Comparison of ENCODE assay signal across 9 cellular contexts in the genomic region with DNA sequence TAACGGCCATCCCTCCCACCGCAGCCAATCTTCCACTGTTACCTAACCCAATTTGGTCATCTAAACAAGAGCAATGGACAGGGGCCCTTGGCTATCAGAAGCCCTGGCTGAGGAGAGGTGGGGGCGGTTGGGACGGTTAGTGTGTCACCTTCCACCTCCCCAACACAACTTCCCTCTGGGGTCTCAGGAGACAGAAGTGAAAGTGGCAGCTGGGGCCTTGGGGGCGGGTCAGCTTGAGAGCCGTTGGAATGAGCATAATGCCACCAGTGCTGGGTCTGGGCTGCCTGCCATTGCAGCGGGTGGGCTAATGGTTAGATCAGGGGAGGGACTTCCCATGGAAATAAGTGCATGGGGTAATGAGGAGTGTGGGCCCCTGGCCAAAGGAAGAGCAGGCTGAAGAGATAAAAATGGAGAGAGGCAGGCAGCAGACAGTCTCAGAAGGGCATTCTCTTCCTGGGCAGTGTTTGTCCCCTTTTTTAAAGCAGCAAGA. TPM values are rescaled to one million over a fixed set of nuclear protein-coding genes. Genes with fewer than 3 reads are reported as not detected.
DNase-seq lines count a peak whose midpoint lies in the region; ATAC-seq, FAIRE-seq and TF ChIP-seq lines count a peak whose summit lies in the region.
"Had no signal": no experiment of that assay in that cellular context is flagged by ENCODE, and none has a peak within 500 bp of the region (broad histone marks: within the 10 kb centered on the region; RNA-seq: fewer than 3 reads in every experiment).

No MANE protein-coding gene starts in this region.

- CTCF ChIA-PET in CD8-positive, alpha-beta T cell (lab: Charles Lee), result interaction anchor here (2.1 to 4.9 kb wide), 3 partner anchors 8 to 107 kb away, joined by 13 to 42 read pairs (median 25); a partner anchor contains a TSS
- CTCF ChIA-PET in K562 (lab: Yijun Ruan, JAX; ENCODE audit: low intra/inter-chr PET ratio), result no interaction called here

- H3K79me2 ChIP-seq in K562 (ENCODE audit: control insufficient read depth, insufficient read depth, low read length), result peaks cover 98% of the 10 kb centered on the region

- H3K9me3 Mint-ChIP-seq in CD8-positive, alpha-beta T cell, result no peaks in the 10 kb centered on the region
- H3K9me3 Mint-ChIP-seq in natural killer cell, result no peaks in the 10 kb centered on the region

- FAIRE-seq in K562 (lab: Jason Lieb, UNC) (no peak), D721Med (lab: Jason Lieb, UNC) (no peak)

- H3K36me3 Mint-ChIP-seq in CD8-positive, alpha-beta T cell, result peaks cover 32% of the 10 kb centered on the region
- no peaks in the 10 kb centered on the region for H3K36me3 Mint-ChIP-seq in natural killer cell

- H3K27me3 ChIP-seq in CD8-positive, alpha-beta T cell (ENCODE audit: insufficient read depth, low read length), result no peaks in the 10 kb centered on the region
- no peaks in the 10 kb centered on the region for H3K27me3 ChIP-seq in K562 (ENCODE audit: control insufficient read depth in 2 of 2, insufficient read depth in 2 of 2, low read length in 2 of 2)

- peaks cover 100% of the 10 kb centered on the region for H3K4me1 ChIP-seq in CD8-positive, alpha-beta T cell (ENCODE audit: insufficient read depth, low read length)
- peaks cover 78 to 87% of the 10 kb centered on the region in 2 experiments for H3K4me1 ChIP-seq in K562 (replicated peaks in 1 of 2; ENCODE audit: control insufficient read depth in 2 of 2, insufficient read depth in 2 of 2, low read length in 2 of 2)

- TF ChIP-seq RAD21 in K562 (CRISPR knock-in tag; conservative IDR thresholded peaks at IDR 0.05 in 1 of 2, IDR thresholded peaks at IDR 0.05 in 1 of 2), result no peak

- no peak for ATAC-seq in CD8-positive, alpha-beta T cell
- peak; percentile 6 for ATAC-seq in K562
- ATAC-seq in natural killer cell, result no peak
- no peak for ATAC-seq in HG03196 (IDR thresholded peaks at IDR 0.05; ENCODE audit: unreplicated experiment)

- H3K4me1 Mint-ChIP-seq in CD8-positive, alpha-beta T cell (ENCODE audit: low read depth), result peaks cover 100% of the 10 kb centered on the region
- H3K4me1 Mint-ChIP-seq in natural killer cell, result peaks cover 90 to 98% of the 10 kb centered on the region in 2 donors

- peaks cover 27% of the 10 kb centered on the region for H3K9me1 ChIP-seq in K562 (ENCODE audit: control insufficient read depth, insufficient read depth, low read length)

- peak overlapping the region; percentile 27 to 72; a peak in 2 of 4 replicates for H3K9ac ChIP-seq in K562 (ENCODE audit: insufficient read depth in 1 of 2, low read depth in 2 of 2, low read length in 2 of 2)

- BruUV-seq in K562 (replicated peaks; lab: Mats Ljungman, UMichigan), result no TSS peak

- intact Hi-C loops in CD8-positive, alpha-beta T cell (cut with DNase I, micrococcal nuclease), result loop anchor here in 1 of 2 experiments (5.0 kb wide), 1 partner anchor 35 kb away; no protein-coding TSS in a partner anchor
- intact Hi-C loops in K562 (cut with micrococcal nuclease) (no loop called here), natural killer cell (cut with micrococcal nuclease) (no loop called here)

- no peaks in the 10 kb centered on the region for H3K9me3 ChIP-seq in CD8-positive, alpha-beta T cell (ENCODE audit: low read length)
- H3K9me3 ChIP-seq in KOPT-K1 (ENCODE audit: insufficient read depth, low read length, poor library complexity, severe bottlenecking) (no peaks in the 10 kb centered on the region), K562 (replicated peaks; ENCODE audit: control insufficient read depth, insufficient read depth, low read depth, low read length) (no peaks in the 10 kb centered on the region)

- TF ChIP-seq CTCF in CD8-positive, alpha-beta T cell (IDR thresholded peaks at IDR 0.05), result no peak
- TF ChIP-seq CTCF in K562 (IDR thresholded peaks at IDR 0.05 in 2 of 3, conservative IDR thresholded peaks at IDR 0.05 in 1 of 3; ENCODE audit: insufficient read depth in 2 of 3, low read depth in 1 of 3, low read length in 3 of 3) (no peak), natural killer cell (IDR thresholded peaks at IDR 0.05) (no peak), D721Med (IDR thresholded peaks at IDR 0.05; ENCODE audit: insufficient read depth, missing control alignments) (no peak)

- H3K4me3 ChIP-seq in CD8-positive, alpha-beta T cell (ENCODE audit: low read depth, low read length), result no peak overlapping the region
- no peak overlapping the region for H3K4me3 ChIP-seq in K562

- H3K27me3 Mint-ChIP-seq in CD8-positive, alpha-beta T cell (ENCODE audit: low read depth), result no peaks in the 10 kb centered on the region
- H3K27me3 Mint-ChIP-seq in natural killer cell (ENCODE audit: low read depth in 2 of 2), result no peaks in the 10 kb centered on the region

- peak overlapping the region; percentile 45 for H3K4me2 ChIP-seq in K562 (ENCODE audit: insufficient read depth, low read length)

- DNase-seq in CD8-positive, alpha-beta T cell, result no peak
- DNase-seq in K562 (ENCODE audit: extremely low read depth in 1 of 4, low spot score in 3 of 4) (peak in 2 of 4 experiments; percentile 48 to 64), natural killer cell (no peak), COR-L47 (lab: John Stamatoyannopoulos, UW) (no peak), COLO829 (ENCODE audit: low spot score) (no peak), D721Med (ENCODE audit: insufficient read length, low spot score) (no peak)
- DNase-seq: NCI-H345 had no signal

- no peak overlapping the region for H2AFZ ChIP-seq in K562 (ENCODE audit: low read depth, low read length)

- no peaks in the 10 kb centered on the region for H3K36me3 ChIP-seq in CD8-positive, alpha-beta T cell (ENCODE audit: insufficient read depth, low read length)
- peaks cover 11% of the 10 kb centered on the region; the same call in 1 of the 2 replicates for H3K36me3 ChIP-seq in KOPT-K1 (ENCODE audit: insufficient read depth, low read length)
- H3K36me3 ChIP-seq in K562 (ENCODE audit: control insufficient read depth, insufficient read depth, low read length), result peaks cover 10% of the 10 kb centered on the region; the same call in 2 of the 3 replicates

- no peak overlapping the region for H3K27ac ChIP-seq in CD8-positive, alpha-beta T cell (ENCODE audit: low read depth, low read length)
- peak overlapping the region; percentile 70 for H3K27ac ChIP-seq in KOPT-K1 (ENCODE audit: low read depth, low read length, poor library complexity, severe bottlenecking)
- peak overlapping the region; percentile 71 for H3K27ac ChIP-seq in K562 (ENCODE audit: extremely low read depth, low read depth, low read length)

- peak overlapping the region; percentile 63 for H3K4me3 Mint-ChIP-seq in CD8-positive, alpha-beta T cell
- H3K4me3 Mint-ChIP-seq in natural killer cell, result peak overlapping the region; percentile 73

- H4K20me1 ChIP-seq in K562 (replicated peaks; ENCODE audit: control insufficient read depth, insufficient read depth, low read length), result peaks cover 55% of the 10 kb centered on the region

- 16% methylated on average over 7 of the region's 7 CpGs for WGBS in K562 (ENCODE audit: insufficient coverage, low coverage, missing lambda C conversion rate)

- TF ChIP-seq POLR2A in K562 (conservative IDR thresholded peaks at IDR 0.05), result no peak

- no peak for TF ChIP-seq EP300 in K562 (IDR thresholded peaks at IDR 0.05; ENCODE audit: low read length)

- H3K27ac Mint-ChIP-seq in CD8-positive, alpha-beta T cell, result peak overlapping the region; percentile 93
- H3K27ac Mint-ChIP-seq in natural killer cell, result peak overlapping the region; percentile 89 to 97

- in situ Hi-C loops in K562 (cut with MboI), result no loop called here

- POLR2A ChIA-PET in CD8-positive, alpha-beta T cell (lab: Charles Lee), result interaction anchor here (0.5 to 13.1 kb wide), 4 partner anchors 9 to 38 kb away, joined by 3 to 203 read pairs (median 4); a partner anchor contains a TSS
- POLR2A ChIA-PET in K562 (lab: Yijun Ruan, JAX), result interaction anchor here (0.6 to 7.3 kb wide), 4 partner anchors 8 to 230 kb away, joined by 3 to 62 read pairs (median 5); a partner anchor contains a TSS

TF ChIP-seq in K562, 482 proteins besides CTCF, POLR2A, EP300 and RAD21 (continues in another document):
- TF ChIP-seq TGIF2 (CRISPR knock-in tag; IDR thresholded peaks at IDR 0.05) (no peak), HMG20A (CRISPR knock-in tag; conservative IDR thresholded peaks at IDR 0.05) (no peak), ZNF436 (CRISPR knock-in tag; IDR thresholded peaks at IDR 0.05) (no peak)
- TF ChIP-seq, protein P1, sequence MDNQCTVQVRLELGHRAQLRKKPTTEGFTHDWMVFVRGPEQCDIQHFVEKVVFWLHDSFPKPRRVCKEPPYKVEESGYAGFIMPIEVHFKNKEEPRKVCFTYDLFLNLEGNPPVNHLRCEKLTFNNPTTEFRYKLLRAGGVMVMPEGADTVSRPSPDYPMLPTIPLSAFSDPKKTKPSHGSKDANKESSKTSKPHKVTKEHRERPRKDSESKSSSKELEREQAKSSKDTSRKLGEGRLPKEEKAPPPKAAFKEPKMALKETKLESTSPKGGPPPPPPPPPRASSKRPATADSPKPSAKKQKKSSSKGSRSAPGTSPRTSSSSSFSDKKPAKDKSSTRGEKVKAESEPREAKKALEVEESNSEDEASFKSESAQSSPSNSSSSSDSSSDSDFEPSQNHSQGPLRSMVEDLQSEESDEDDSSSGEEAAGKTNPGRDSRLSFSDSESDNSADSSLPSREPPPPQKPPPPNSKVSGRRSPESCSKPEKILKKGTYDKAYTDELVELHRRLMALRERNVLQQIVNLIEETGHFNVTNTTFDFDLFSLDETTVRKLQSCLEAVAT (IDR thresholded peaks at IDR 0.05), result no peak

RNA-seq across cellular contexts. Expression of a gene that starts 7.9 kb away (rescaled TPM):
- total RNA-seq in CD8-positive, alpha-beta T cell, result 100 to 1,000 TPM; 227 to 230 TPM
- 11.7 and 23.2 TPM in 2 replicates for total RNA-seq in K562 (2011; cell fraction: chromatin; rRNA removed; ENCODE audit: low replicate concordance)
- total RNA-seq in K562 (2011; cell fraction: nucleolus; rRNA removed), result 10.0 and 13.7 TPM in 2 replicates
- 14.1 and 18.8 TPM in 2 replicates for total RNA-seq in K562 (2011; cell fraction: nucleoplasm; rRNA removed)
- total RNA-seq in K562 (2014; rRNA removed), result 5.4 and 6.5 TPM in 2 replicates
- 1.3 and 1.7 TPM in 2 replicates for total RNA-seq in K562 (2014; rRNA removed; fragmentation: Illumina TruSeq; extraction: Trizol)
- total RNA-seq in K562 (2015; rRNA removed; fragmentation: Illumina TruSeq; extraction: Trizol), result 2.6 and 2.7 TPM in 2 replicates
- 13.8 and 19.5 TPM in 2 replicates for total RNA-seq in K562 (2021)
- 2.2 and 4.6 TPM in 2 replicates for polyA plus RNA-seq in K562 (2011; rRNA removed)
- 3.8 and 6.0 TPM in 2 replicates for polyA plus RNA-seq in K562 (2011; cell fraction: cytosol; rRNA removed)
- polyA plus RNA-seq in K562 (2011; cell fraction: nucleus; rRNA removed), result 8.5 and 14.0 TPM in 2 replicates
- polyA plus RNA-seq in K562 (2012), result 8.7 and 11.3 TPM in 2 replicates
- 5.0 and 8.2 TPM in 2 replicates for polyA plus RNA-seq in K562 (2014; fragmentation: Illumina TruSeq; extraction: Trizol)
- polyA plus RNA-seq in K562 (2014; fragmentation: Nextera tagmentation; extraction: Ambion mirVana), result under 1 TPM; 0.10 TPM
- polyA plus RNA-seq in K562 (2014; rRNA removed), result 6.0 and 8.2 TPM in 2 replicates
- polyA minus RNA-seq in K562 (2011; rRNA and poly(A)+ RNA removed), result 2.8 and 3.4 TPM in 2 replicates
- 3.1 and 5.6 TPM in 2 replicates for polyA minus RNA-seq in K562 (2011; cell fraction: cytosol; rRNA and poly(A)+ RNA removed)
- polyA minus RNA-seq in K562 (2011; cell fraction: nucleus; rRNA and poly(A)+ RNA removed), result 4.6 and 7.7 TPM in 2 replicates
- 100 to 1,000 TPM; 232 to 298 (median 284) TPM for total RNA-seq in natural killer cell

Comparison
In these comparisons a context has a peak if more than half of its experiments do, and no peak if none do; other contexts are left out.
1. RNA of a gene that starts 7.9 kb away (total RNA-seq): 232 to 298 TPM in natural killer cell and 227 to 230 TPM in CD8-positive, alpha-beta T cell; 1.3 to 23.2 TPM in K562; every median in the first group is over 4 times any median in the second.